Comparison of ENCODE assay signal across 8 cellular contexts in the genomic region with DNA sequence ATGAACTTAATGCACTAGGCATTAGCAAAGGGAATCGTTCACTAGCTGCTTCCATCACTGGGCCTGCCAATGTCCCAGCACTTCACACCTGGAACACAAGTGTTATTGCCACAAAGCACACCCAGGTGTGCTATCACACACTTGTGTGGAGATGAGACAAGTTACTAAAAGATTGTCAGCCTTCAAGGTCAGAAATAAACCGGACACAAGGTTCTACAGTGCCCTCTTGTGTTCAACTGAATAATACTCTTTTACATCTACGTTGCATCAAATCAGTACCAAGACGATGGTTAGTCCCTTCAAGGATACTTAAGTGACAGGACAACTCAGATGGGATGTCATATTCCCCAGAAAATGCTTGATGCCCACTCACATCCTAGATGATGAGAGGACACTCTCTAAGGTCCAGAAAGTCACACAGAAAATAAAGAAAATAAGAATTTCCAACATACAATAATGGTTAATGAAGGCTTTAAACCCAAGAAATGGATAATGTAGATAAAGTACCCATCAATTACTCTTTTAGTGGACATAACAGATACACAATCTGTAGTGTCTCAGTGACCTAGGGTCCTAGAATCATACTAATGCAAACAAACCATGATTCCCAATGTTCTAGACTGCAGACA. TPM values are rescaled to one million over a fixed set of nuclear protein-coding genes. Genes with fewer than 3 reads are reported as not detected.
DNase-seq lines count a peak whose midpoint lies in the region; FAIRE-seq lines count a peak whose summit lies in the region.

No MANE protein-coding gene starts in this region.

- peak; percentile 71 for DNase-seq in DMS 273 (lab: John Stamatoyannopoulos, UW; ENCODE audit: unreplicated experiment)
- no peak for DNase-seq in DMS 273 treated with DMSO at 0.1 percent for 48 hours (lab: John Stamatoyannopoulos, UW)
- peak; percentile 30 for DNase-seq in HuH-7 (ENCODE audit: low spot score)
- peak; percentile 12 for DNase-seq in UCSD-AML1 (lab: John Stamatoyannopoulos, UW; ENCODE audit: unreplicated experiment)
- peak; percentile 29 to 55 for DNase-seq in frontal cortex (ENCODE audit: low spot score in 2 of 2)
- DNase-seq in pons (ENCODE audit: low spot score) = peak; percentile 73
- no peak for DNase-seq in stimulated activated CD4-positive, alpha-beta T cell treated with anti-CD3 and anti-CD28 coated beads, Interleukin-15, amount 100 ng/mL, for 24 hours
- no peak for DNase-seq in GF-D8 (lab: John Stamatoyannopoulos, UW)

- no peak for FAIRE-seq in frontal cortex (lab: Jason Lieb, UNC)

RNA-seq across cellular contexts. Expression of a gene that starts 16.4 kb away (rescaled TPM):
- total RNA-seq in frontal cortex = 64.8 TPM

RNA-seq across cellular contexts. Expression of a gene that starts 43.3 kb away (rescaled TPM):
- 9.8 TPM for total RNA-seq in frontal cortex

Comparison
In these comparisons a context has a peak if more than half of its experiments do, and no peak if none do; other contexts are left out.
1. DNase-seq: peak in DMS 273 (single experiment), HuH-7 (single experiment), UCSD-AML1 (single experiment), frontal cortex (2 of 2) and pons (single experiment); none in DMS 273 treated with DMSO at 0.1 percent for 48 hours (single experiment), stimulated activated CD4-positive, alpha-beta T cell treated with anti-CD3 and anti-CD28 coated beads, Interleukin-15, amount 100 ng/mL, for 24 hours (single experiment) and GF-D8 (single experiment).